Comparison of ENCODE assay signal across 12 cellular contexts in genomic region chr2:228469721-228470120, GRCh38.
DNase-seq lines count a peak whose midpoint lies in the region; TF ChIP-seq lines count a peak whose summit lies in the region.
"Had no signal": no experiment of that assay in that cellular context is flagged by ENCODE, and none has a peak within 500 bp of the region (broad histone marks: within the 10 kb centered on the region; RNA-seq: fewer than 3 reads in every experiment).

No MANE protein-coding gene starts in this region.

- peak; percentile 28 for DNase-seq in AG08395 (ENCODE audit: low spot score)
- peak; percentile 44 for DNase-seq in GM04503 (ENCODE audit: low read depth)
- DNase-seq in NCI-H226 = peak; percentile 16
- DNase-seq in foreskin fibroblast = peak; percentile 18 to 28
- no peak for DNase-seq in stimulated activated CD4-positive, alpha-beta T cell treated with anti-CD3 and anti-CD28 coated beads, Interleukin-4, amount 100 ng/mL, for 4 hours
- DNase-seq in pons (ENCODE audit: low spot score) = no peak
- no peak for DNase-seq in putamen (ENCODE audit: low spot score)
- DNase-seq: CD4-positive, CD25-positive, alpha-beta regulatory T cell; DMS53; Kasumi-1 had no signal

- no peak overlapping the region for H3K4me3 ChIP-seq in foreskin fibroblast (ENCODE audit: low read depth in 1 of 2, low read length in 2 of 2)
- H3K4me3 ChIP-seq: BLaER1 treated with 17β-estradiol and CSF1 and Interleukin-3, amounts not matched to agents 10 nM and 100 nM; K562 had no signal

- TF ChIP-seq CTCF in foreskin fibroblast (IDR thresholded peaks at IDR 0.05; ENCODE audit: low read depth, low read length) = no peak

Comparison
In these comparisons a context has a peak if more than half of its experiments do, and no peak if none do; other contexts are left out.
1. DNase-seq: peak in AG08395 (single experiment), GM04503 (single experiment), NCI-H226 (single experiment) and foreskin fibroblast (2 of 2); none in stimulated activated CD4-positive, alpha-beta T cell treated with anti-CD3 and anti-CD28 coated beads, Interleukin-4, amount 100 ng/mL, for 4 hours (0 of 2), pons (single experiment) and putamen (single experiment).